In genomic region chr2:69816923-69817542, GRCh38 we compare ENCODE assay signal across 8 cellular contexts.
A peak's percentile ranks its signal among the peaks of the same experiment; 100 is the strongest.
DNase-seq lines count a peak whose midpoint lies in the region; ATAC-seq lines count a peak whose summit lies in the region.

No MANE protein-coding gene starts in this region.

- DNase-seq in AG08395 (ENCODE audit: low spot score) (peak; percentile 74), NCI-H1694 (lab: John Stamatoyannopoulos, UW) (peak; percentile 92), T-helper 1 cell (peak; percentile 51 to 85 (median 60)), amniotic stem cell (lab: John Stamatoyannopoulos, UW) (peak; percentile 77), hepatic stellate cell (ENCODE audit: low spot score) (peak; percentile 37), skeletal muscle cell (ENCODE audit: low read depth) (peak; percentile 38)

- ATAC-seq in GM19455 (IDR thresholded peaks at IDR 0.05; ENCODE audit: unreplicated experiment), result peak; percentile 66
- no peak for ATAC-seq in GM18519 (IDR thresholded peaks at IDR 0.05; ENCODE audit: low FRiP score, unreplicated experiment)

- no peak overlapping the region for H3K4me3 ChIP-seq in skeletal muscle cell (ENCODE audit: low read depth, low read length)

Comparison
In these comparisons a context has a peak if more than half of its experiments do, and no peak if none do; other contexts are left out.
1. DNase-seq: peak in every context shown above with its lines; median percentile 92 in NCI-H1694; 77 in amniotic stem cell; 74 in AG08395; 60 in T-helper 1 cell; 38 in skeletal muscle cell; 37 in hepatic stellate cell.